In the genomic region with DNA sequence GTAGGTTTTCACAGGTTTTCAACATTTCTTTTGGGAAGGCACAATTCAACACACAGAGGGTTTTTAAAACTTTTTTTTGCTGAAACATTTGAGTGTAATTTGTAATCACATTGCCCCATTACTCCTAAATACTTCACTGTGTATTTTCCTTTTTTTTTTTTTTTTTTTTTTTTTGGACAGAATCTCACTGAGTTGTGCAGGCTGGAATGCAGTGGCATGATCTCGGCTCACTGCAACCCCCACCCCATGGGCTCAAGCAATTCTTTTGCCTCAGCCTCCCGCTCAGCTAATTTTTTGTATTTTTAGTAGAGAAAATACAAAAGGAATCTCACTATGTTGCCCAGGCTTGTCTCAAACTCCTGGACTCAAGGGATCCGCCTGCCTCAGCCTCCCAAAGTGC, we compare ENCODE assay signal across 26 cellular contexts. TPM values are rescaled to one million over a fixed set of nuclear protein-coding genes. Genes with fewer than 3 reads are reported as not detected.
DNase-seq lines count a peak whose midpoint lies in the region; ATAC-seq and TF ChIP-seq lines count a peak whose summit lies in the region.
"Had no signal": no experiment of that assay in that cellular context is flagged by ENCODE, and none has a peak within 500 bp of the region (broad histone marks: within the 10 kb centered on the region; RNA-seq: fewer than 3 reads in every experiment).

No MANE protein-coding gene starts in this region.

- no peak for TF ChIP-seq EP300 in upper lobe of left lung (IDR thresholded peaks at IDR 0.05)

- no peak overlapping the region for H3K27ac ChIP-seq in breast epithelium
- no peak overlapping the region for H3K27ac ChIP-seq in upper lobe of left lung
- H3K27ac ChIP-seq: 22Rv1, BLaER1, HL-60, RWPE1, SK-N-MC had no signal

- intact Hi-C loops in MCF 10A (cut with micrococcal nuclease) (no loop called here), breast epithelium (cut with DNase I; ENCODE audit: low total_unique reads) (no loop called here)
- intact Hi-C loops in activated CD4-positive, alpha-beta memory T cell treated with anti-CD3 and anti-CD28 coated beads for 36 hours (cut with micrococcal nuclease), result no loop called here

- H3K27me3 Mint-ChIP-seq in MCF 10A (ENCODE audit: insufficient read depth, unreplicated experiment) (no peaks in the 10 kb centered on the region), mesothelial cell of epicardium (ENCODE audit: low read depth) (no peaks in the 10 kb centered on the region)
- peaks cover 4% of the 10 kb centered on the region for H3K27me3 Mint-ChIP-seq in activated CD4-positive, alpha-beta memory T cell treated with anti-CD3 and anti-CD28 coated beads for 36 hours

- ATAC-seq in upper lobe of left lung (ENCODE audit: low FRiP score in 2 of 2) (no peak), HG02642 (IDR thresholded peaks at IDR 0.05; ENCODE audit: poor library complexity, unreplicated experiment) (no peak)
- ATAC-seq: Panc1 had no signal

- BruUV-seq in MCF 10A (replicated peaks; lab: Mats Ljungman, UMichigan), result no TSS peak

- H3K4me1 Mint-ChIP-seq in MCF 10A (ENCODE audit: insufficient read depth, unreplicated experiment), result peaks cover 23% of the 10 kb centered on the region
- H3K4me1 Mint-ChIP-seq in mesothelial cell of epicardium, result peaks cover 39% of the 10 kb centered on the region
- H3K4me1 Mint-ChIP-seq in activated CD4-positive, alpha-beta memory T cell treated with anti-CD3 and anti-CD28 coated beads for 36 hours (ENCODE audit: low read depth), result no peaks in the 10 kb centered on the region

- H3K4me3 ChIP-seq in breast epithelium, result no peak overlapping the region
- H3K4me3 ChIP-seq in adipocyte (ENCODE audit: low read length), result no peak overlapping the region
- H3K4me3 ChIP-seq in upper lobe of left lung, result no peak overlapping the region
- H3K4me3 ChIP-seq: BLaER1, SK-N-MC had no signal

- H3K4me1 ChIP-seq in breast epithelium, result no peaks in the 10 kb centered on the region
- H3K4me1 ChIP-seq in adipocyte (ENCODE audit: control insufficient read depth, insufficient read depth, low read length), result peaks cover 52% of the 10 kb centered on the region
- peaks cover 0 to 7% (median 2%) of the 10 kb centered on the region in 4 donors for H3K4me1 ChIP-seq in upper lobe of left lung
- H3K4me1 ChIP-seq: BLaER1 had no signal

- TF ChIP-seq POLR2A in breast epithelium (IDR thresholded peaks at IDR 0.05) (no peak), upper lobe of left lung (IDR thresholded peaks at IDR 0.05) (no peak)

- CTCF ChIA-PET in MCF 10A (lab: Yijun Ruan, JAX), result no interaction called here
- CTCF ChIA-PET in activated CD4-positive, alpha-beta memory T cell treated with anti-CD3 and anti-CD28 coated beads for 36 hours (lab: Charles Lee), result interaction anchor here (1.1 kb wide), 1 partner anchor 39 kb away, joined by 6 read pairs; no protein-coding TSS in a partner anchor

- H3K27ac Mint-ChIP-seq in MCF 10A (ENCODE audit: low read depth, unreplicated experiment) (peak overlapping the region; percentile 63), mesothelial cell of epicardium (peak overlapping the region; percentile 54)
- no peak overlapping the region for H3K27ac Mint-ChIP-seq in activated CD4-positive, alpha-beta memory T cell treated with anti-CD3 and anti-CD28 coated beads for 36 hours
- H3K27ac Mint-ChIP-seq: CD4-positive, CD25-positive, alpha-beta regulatory T cell had no signal

- TF ChIP-seq CTCF in MCF 10A (IDR thresholded peaks at IDR 0.05; ENCODE audit: unreplicated experiment), result no peak
- TF ChIP-seq CTCF in breast epithelium (IDR thresholded peaks at IDR 0.05), result no peak
- no peak for TF ChIP-seq CTCF in mesothelial cell of epicardium (IDR thresholded peaks at IDR 0.05; ENCODE audit: unreplicated experiment)
- no peak for TF ChIP-seq CTCF in upper lobe of left lung (IDR thresholded peaks at IDR 0.05)

- H3K36me3 ChIP-seq in breast epithelium, result no peaks in the 10 kb centered on the region
- H3K36me3 ChIP-seq in adipocyte (ENCODE audit: control insufficient read depth, insufficient read depth, low read length, severe bottlenecking), result no peaks in the 10 kb centered on the region
- no peaks in the 10 kb centered on the region for H3K36me3 ChIP-seq in upper lobe of left lung
- H3K36me3 ChIP-seq: BLaER1 had no signal

- no peaks in the 10 kb centered on the region for H3K27me3 ChIP-seq in breast epithelium
- H3K27me3 ChIP-seq in adipocyte (replicated peaks; ENCODE audit: control insufficient read depth, insufficient read depth, low read length), result no peaks in the 10 kb centered on the region
- no peaks in the 10 kb centered on the region for H3K27me3 ChIP-seq in upper lobe of left lung
- H3K27me3 ChIP-seq: BLaER1 had no signal

- POLR2A ChIA-PET in MCF 10A (lab: Yijun Ruan, JAX), result no interaction called here
- POLR2A ChIA-PET in activated CD4-positive, alpha-beta memory T cell treated with anti-CD3 and anti-CD28 coated beads for 36 hours (lab: Charles Lee), result no interaction called here

- peaks cover 5% of the 10 kb centered on the region for H3K36me3 Mint-ChIP-seq in MCF 10A (ENCODE audit: insufficient read depth, unreplicated experiment)
- no peaks in the 10 kb centered on the region for H3K36me3 Mint-ChIP-seq in mesothelial cell of epicardium
- H3K36me3 Mint-ChIP-seq in activated CD4-positive, alpha-beta memory T cell treated with anti-CD3 and anti-CD28 coated beads for 36 hours, result no peaks in the 10 kb centered on the region
- H3K36me3 Mint-ChIP-seq: CD4-positive, CD25-positive, alpha-beta regulatory T cell had no signal

- DNase-seq in MCF 10A (ENCODE audit: unreplicated experiment) (no peak), breast epithelium (ENCODE audit: low spot score in 2 of 2) (no peak), adipocyte (ENCODE audit: low read depth) (no peak), mesothelial cell of epicardium (ENCODE audit: low spot score in 2 of 2, unreplicated experiment in 2 of 2) (no peak), NOMO-1 treated with DMSO at 0.1 percent for 48 hours (lab: John Stamatoyannopoulos, UW; ENCODE audit: unreplicated experiment) (no peak), upper lobe of left lung (no peak)
- DNase-seq in activated CD4-positive, alpha-beta memory T cell treated with anti-CD3 and anti-CD28 coated beads for 36 hours, result no peak
- DNase-seq: CD4-positive, CD25-positive, alpha-beta regulatory T cell; GOT3; HCEC 1CT; NCI-H1092; NCI-H1417 treated with DMSO at 0.1 percent for 48 hours; NCI-H1694 treated with DMSO at 0.1 percent for 48 hours; NCI-H2081; NCI-H2227 treated with DMSO at 0.1 percent for 48 hours; NCI-H510A; NCI-H69; SHP77 treated with DMSO at 0.1 percent for 48 hours had no signal

- H3K4me3 Mint-ChIP-seq in MCF 10A (ENCODE audit: unreplicated experiment) (no peak overlapping the region), mesothelial cell of epicardium (no peak overlapping the region)
- H3K4me3 Mint-ChIP-seq in activated CD4-positive, alpha-beta memory T cell treated with anti-CD3 and anti-CD28 coated beads for 36 hours, result no peak overlapping the region
- H3K4me3 Mint-ChIP-seq: CD4-positive, CD25-positive, alpha-beta regulatory T cell had no signal

- no peaks in the 10 kb centered on the region for H3K9me3 ChIP-seq in breast epithelium
- H3K9me3 ChIP-seq in adipocyte (ENCODE audit: control insufficient read depth, low read length), result no peaks in the 10 kb centered on the region
- H3K9me3 ChIP-seq in upper lobe of left lung, result no peaks in the 10 kb centered on the region
- H3K9me3 ChIP-seq: BLaER1 had no signal

- 81 to 92% methylated on average over 3 of the region's 3 CpGs for WGBS in upper lobe of left lung, 2 donors

- peak overlapping the region; percentile 65 for H3K9ac ChIP-seq in adipocyte (ENCODE audit: low read length)
- H3K9ac ChIP-seq: BLaER1 had no signal

- H3K9me3 Mint-ChIP-seq in MCF 10A (ENCODE audit: unreplicated experiment) (no peaks in the 10 kb centered on the region), mesothelial cell of epicardium (no peaks in the 10 kb centered on the region)
- H3K9me3 Mint-ChIP-seq in activated CD4-positive, alpha-beta memory T cell treated with anti-CD3 and anti-CD28 coated beads for 36 hours, result no peaks in the 10 kb centered on the region

RNA-seq across cellular contexts. Expression of gene DNAJC15, which starts 14.8 kb away (rescaled TPM):
- total RNA-seq in MCF 10A (2022), result 32.4 and 34.0 TPM in 2 replicates
- 10 to 100 TPM in 2 of 3 donors, 1 to 10 TPM in 1; 9.2 to 14.4 (median 12.9) TPM for total RNA-seq in breast epithelium
- total RNA-seq in mesothelial cell of epicardium, result 31.6 to 35.9 TPM (median 32.5 TPM) in 3 replicates
- total RNA-seq in activated CD4-positive, alpha-beta memory T cell treated with anti-CD3 and anti-CD28 coated beads for 36 hours, result 10 to 100 TPM; 16.4 to 17.4 TPM
- total RNA-seq in upper lobe of left lung, result 10 to 100 TPM in 3 of 6 donors, 1 to 10 TPM in 3; 3.1 to 19.3 (median 9.0) TPM

RNA-seq across cellular contexts. Expression of gene EPSTI1, which starts 16.6 kb away (rescaled TPM):
- not detected in 2 replicates for total RNA-seq in MCF 10A (2022)
- total RNA-seq in breast epithelium, result 1 to 10 TPM; 5.0 to 6.6 (median 5.1) TPM
- total RNA-seq in mesothelial cell of epicardium, result 37.3 to 44.0 TPM (median 42.7 TPM) in 3 replicates
- total RNA-seq in activated CD4-positive, alpha-beta memory T cell treated with anti-CD3 and anti-CD28 coated beads for 36 hours, result 10 to 100 TPM; 21.1 to 21.9 TPM
- total RNA-seq in upper lobe of left lung, result 10 to 100 TPM; 10.2 to 61.8 (median 24.0) TPM
- total RNA-seq: G401 had no signal
